19 cellular contexts compared by ENCODE assay signal in the genomic region with DNA sequence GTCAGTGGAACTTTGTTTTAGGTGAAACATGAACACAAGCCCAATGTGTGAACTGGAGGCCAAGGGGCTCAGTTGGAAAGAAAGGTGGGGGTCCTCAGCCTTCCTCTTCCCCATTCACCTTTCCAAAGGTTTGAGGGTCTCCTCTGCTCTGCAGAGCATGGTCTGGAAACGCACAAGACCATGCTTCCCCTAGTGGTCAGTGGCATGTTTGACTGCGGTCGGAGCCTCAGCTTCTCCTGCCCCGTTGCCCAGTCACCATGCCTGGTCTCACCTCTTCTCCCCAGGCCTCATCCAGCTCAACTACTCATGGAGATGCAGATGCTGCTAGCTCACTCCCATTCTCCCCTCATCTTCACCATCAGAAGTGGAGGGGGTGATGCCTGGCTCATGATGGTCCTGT.
DNase-seq lines count a peak whose midpoint lies in the region; ATAC-seq, FAIRE-seq and TF ChIP-seq lines count a peak whose summit lies in the region.
"Had no signal": no experiment of that assay in that cellular context is flagged by ENCODE, and none has a peak within 500 bp of the region (broad histone marks: within the 10 kb centered on the region; RNA-seq: fewer than 3 reads in every experiment).

No MANE protein-coding gene starts in this region.

- H3K4me3 Mint-ChIP-seq in GM23338 (no peak overlapping the region), nephron progenitor cell (no peak overlapping the region)
- H3K4me3 Mint-ChIP-seq: T-helper 1 cell treated with Interleukin-12 subunit alpha and Interleukin-12 subunit beta and Interleukin-4 antibody, amounts not matched to agents 30 μg/mL and 1 μg/mL, for 36 hours had no signal

- H3K27me3 ChIP-seq in GM23338 (ENCODE audit: insufficient read depth) (no peaks in the 10 kb centered on the region), GM12878 (replicated peaks in 1 of 2; ENCODE audit: control insufficient read depth in 2 of 2, insufficient read depth in 2 of 2, low read length in 1 of 2) (0 out of 4 replicates have a peak, but pooled peaks cover 0 to 4% of the 10 kb centered on the region in 2 experiments)

- TF ChIP-seq CTCF in GM23338 (conservative IDR thresholded peaks at IDR 0.05; ENCODE audit: low read depth in 2 of 2) (peak; percentile 48 to 65), GM12878 (IDR thresholded peaks at IDR 0.05 in 2 of 3, conservative IDR thresholded peaks at IDR 0.05 in 1 of 3; ENCODE audit: control insufficient read depth in 2 of 3, extremely low read depth in 1 of 3, insufficient read depth in 1 of 3, low read depth in 3 of 3, low read length in 3 of 3) (peak in 2 of 3 experiments; percentile 32; a peak in 3 of 6 replicates), nephron progenitor cell (IDR thresholded peaks at IDR 0.05) (peak; percentile 19), GM20000 (IDR thresholded peaks at IDR 0.05; ENCODE audit: extremely low read depth, missing control alignments) (no peak), GM10248 (IDR thresholded peaks at IDR 0.05; ENCODE audit: control extremely low read depth, extremely low read depth, low read depth, missing control alignments) (no peak)

- H3K36me3 ChIP-seq in GM23338 (ENCODE audit: insufficient read depth), result no peaks in the 10 kb centered on the region
- no peaks in the 10 kb centered on the region for H3K36me3 ChIP-seq in GM12878 (ENCODE audit: control insufficient read depth in 2 of 2, insufficient read depth in 2 of 2, low read length in 1 of 2)

- CTCF ChIA-PET in GM12878 (lab: Yijun Ruan, JAX), result interaction anchor here (1.0 to 1.7 kb wide), 2 partner anchors 342 to 347 kb away, joined by 4 to 5 read pairs; no protein-coding TSS in a partner anchor
- CTCF ChIA-PET in GM10248 (lab: Yijun Ruan, JAX), result no interaction called here

- H3K27ac ChIP-seq in GM23338 (ENCODE audit: low read depth) (no peak overlapping the region), GM12878 (ENCODE audit: control insufficient read depth, insufficient read depth) (no peak overlapping the region)
- H3K27ac ChIP-seq: coronary artery had no signal

- DNase-seq in ELF-1 (ENCODE audit: low read depth, low spot score) (peak; percentile 42), GM23338 (ENCODE audit: low spot score) (peak; percentile 40), GM12878 (ENCODE audit: low read depth, low spot score) (no peak), nephron progenitor cell (no peak), GM20000 (ENCODE audit: low spot score) (no peak), GM10248 (ENCODE audit: extremely low spot score) (no peak)
- DNase-seq: activated CD4-positive, CD25-positive, alpha-beta regulatory T cell treated with anti-CD3 and anti-CD28 coated beads, Interleukin-2, amount 50 U/mL, for 72 hours; activated gamma-delta T cell; amygdala; Kasumi-1; mesenchymal stem cell; NCI-H1436 treated with DMSO at 0.1 percent for 48 hours; stimulated activated CD4-positive, alpha-beta T cell treated with anti-CD3 and anti-CD28 coated beads, Interleukin-2, amount 100 ng/mL, for 24 hours; substantia nigra had no signal

- no peaks in the 10 kb centered on the region for H3K9me3 ChIP-seq in GM12878 (replicated peaks; ENCODE audit: control insufficient read depth, insufficient read depth, low read length)

- in situ Hi-C loops in GM12878 (cut with MboI), result no loop called here

- intact Hi-C loops in GM12878 (cut with micrococcal nuclease; ENCODE audit: unreplicated experiment), result no loop called here

- SMC1A ChIA-PET in GM12878 (lab: Charles Lee; ENCODE audit: uncharacterized antibody, unreplicated experiment), result interaction anchor here (1.1 kb wide), 1 partner anchor 74 kb away, joined by 3 read pairs; no protein-coding TSS in a partner anchor

- H3K4me1 Mint-ChIP-seq in GM23338, result peaks cover 21% of the 10 kb centered on the region; the same call in 2 of the 3 replicates
- H3K4me1 Mint-ChIP-seq in nephron progenitor cell, result peaks cover 62% of the 10 kb centered on the region

- H3K4me3 ChIP-seq in GM23338, result no peak overlapping the region
- H3K4me3 ChIP-seq in GM12878, result no peak overlapping the region
- H3K4me3 ChIP-seq: coronary artery had no signal

- TF ChIP-seq POLR2A in GM12878 (IDR thresholded peaks at IDR 0.05; ENCODE audit: low read depth, low read length), result no peak

- no peak overlapping the region for H3K9ac ChIP-seq in GM12878 (ENCODE audit: control insufficient read depth, insufficient read depth, low read length)

- no peak for TF ChIP-seq RAD21 in GM12878 (IDR thresholded peaks at IDR 0.05; ENCODE audit: insufficient read depth, low read depth, low read length)

- H3K27ac Mint-ChIP-seq in GM23338 (no peak overlapping the region), nephron progenitor cell (no peak overlapping the region)
- H3K27ac Mint-ChIP-seq: T-helper 1 cell treated with Interleukin-12 subunit alpha and Interleukin-12 subunit beta and Interleukin-4 antibody, amounts not matched to agents 30 μg/mL and 1 μg/mL, for 36 hours had no signal

- no peak for TF ChIP-seq EP300 in GM12878 (IDR thresholded peaks at IDR 0.05; ENCODE audit: borderline replicate concordance in 1 of 2, control insufficient read depth in 1 of 2, low read depth in 2 of 2, low read length in 2 of 2)

- 75% methylated on average over 4 of the region's 4 CpGs for WGBS in GM12878 (ENCODE audit: insufficient coverage, insufficient replicate concordance, low lambda C conversion rate, missing lambda C conversion rate)

- FAIRE-seq in GM12878 (lab: Jason Lieb, UNC), result no peak

- ATAC-seq in GM23338 (peak; percentile 81), GM12878 (no peak), GM21423 (IDR thresholded peaks at IDR 0.05; ENCODE audit: unreplicated experiment) (no peak)
- ATAC-seq: Right ventricle myocardium inferior, sciatic nerve had no signal

- H3K79me2 ChIP-seq in GM23338 (replicated peaks; ENCODE audit: insufficient read depth), result no peaks in the 10 kb centered on the region
- H3K79me2 ChIP-seq in GM12878 (ENCODE audit: control insufficient read depth, insufficient read depth, low read length), result no peaks in the 10 kb centered on the region

- H4K20me1 ChIP-seq in GM23338 (replicated peaks; ENCODE audit: insufficient read depth), result no peaks in the 10 kb centered on the region
- H4K20me1 ChIP-seq in GM12878 (ENCODE audit: control insufficient read depth, insufficient read depth), result no peaks in the 10 kb centered on the region

- H2AFZ ChIP-seq in GM23338 (no peak overlapping the region), GM12878 (ENCODE audit: control insufficient read depth, low read depth, low read length) (no peak overlapping the region)

- RAD21 ChIA-PET in GM12878 (lab: Charles Lee; ENCODE audit: unreplicated experiment), result interaction anchor here (0.7 kb wide), 1 partner anchor 153 kb away, joined by 5 read pairs; no protein-coding TSS in a partner anchor

- H3K27me3 Mint-ChIP-seq in GM23338 (ENCODE audit: insufficient read depth, low read depth, poor library complexity) (peaks cover 4% of the 10 kb centered on the region), nephron progenitor cell (ENCODE audit: low read depth, poor library complexity) (peaks cover 14% of the 10 kb centered on the region)

- H3K4me1 ChIP-seq in GM23338 (ENCODE audit: insufficient read depth) (no peaks in the 10 kb centered on the region), GM12878 (ENCODE audit: control insufficient read depth, insufficient read depth, low read length) (no peaks in the 10 kb centered on the region)

- H3K36me3 Mint-ChIP-seq in GM23338 (ENCODE audit: low read depth) (no peaks in the 10 kb centered on the region), nephron progenitor cell (ENCODE audit: low read depth) (no peaks in the 10 kb centered on the region)

- H3K4me2 ChIP-seq in GM23338 (no peak overlapping the region), GM12878 (ENCODE audit: control insufficient read depth, insufficient read depth) (no peak overlapping the region)

- peaks cover 5% of the 10 kb centered on the region; the same call in 2 of the 3 replicates for H3K9me3 Mint-ChIP-seq in GM23338
- H3K9me3 Mint-ChIP-seq in nephron progenitor cell, result peaks cover 4% of the 10 kb centered on the region

- no TSS peak for BruUV-seq in GM12878 (replicated peaks; lab: Mats Ljungman, UMichigan)

- 0 out of 2 replicates have a peak, but pooled peaks cover 11% of the 10 kb centered on the region for H3K9me2 ChIP-seq in GM23338 (ENCODE audit: insufficient read depth)

- POLR2A ChIA-PET in GM12878 (lab: Charles Lee) (no interaction called here), GM10248 (lab: Yijun Ruan, JAX) (no interaction called here)

- no peaks in the 10 kb centered on the region for H3F3A ChIP-seq in GM23338 (replicated peaks; ENCODE audit: low read depth)

TF ChIP-seq in GM12878, 131 proteins besides CTCF, POLR2A, EP300 and RAD21 (continues in another document):
- TF ChIP-seq USF1 (IDR thresholded peaks at IDR 0.05; ENCODE audit: borderline replicate concordance, extremely low read length, insufficient read depth, low read depth, low read length) (no peak), HDAC2 (IDR thresholded peaks at IDR 0.05) (no peak), E4F1 (IDR thresholded peaks at IDR 0.05; ENCODE audit: borderline replicate concordance, partially characterized antibody) (no peak)

Comparison
In these comparisons a context has a peak if more than half of its experiments do, and no peak if none do; other contexts are left out.
1. DNase-seq: peak in ELF-1 (single experiment) and GM23338 (single experiment); none in GM12878 (single experiment), nephron progenitor cell (single experiment), GM20000 (single experiment) and GM10248 (single experiment).
2. CTCF ChIP-seq: peak in GM23338 (2 of 2), GM12878 (2 of 3) and nephron progenitor cell (single experiment); none in GM20000 (single experiment) and GM10248 (single experiment).